10 cellular contexts compared by ENCODE assay signal in the genomic region with DNA sequence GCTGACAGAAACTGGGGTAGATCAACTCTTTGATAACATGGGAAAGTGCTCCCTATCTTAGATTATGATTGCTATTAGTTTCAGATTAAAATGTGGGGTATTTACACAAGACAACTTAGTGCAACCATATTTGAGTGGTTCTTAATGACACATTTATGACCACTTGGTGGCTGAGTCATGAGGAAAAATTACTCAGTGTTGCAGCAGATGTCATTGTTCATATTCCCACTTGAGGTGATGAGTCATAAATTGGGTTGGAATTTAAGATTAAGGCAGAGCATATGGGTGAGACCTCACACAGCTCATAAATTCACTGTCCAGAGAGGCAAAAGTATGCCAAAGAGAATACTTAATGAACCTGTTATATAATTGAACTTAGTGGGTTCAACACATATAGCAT.
DNase-seq lines count a peak whose midpoint lies in the region; ATAC-seq, FAIRE-seq and TF ChIP-seq lines count a peak whose summit lies in the region.
"Had no signal": no experiment of that assay in that cellular context is flagged by ENCODE, and none has a peak within 500 bp of the region (broad histone marks: within the 10 kb centered on the region; RNA-seq: fewer than 3 reads in every experiment).

No MANE protein-coding gene starts in this region.

- no peak overlapping the region for H2BK5ac ChIP-seq in neuronal stem cell (ENCODE audit: low read length)

- no peak overlapping the region for H3K14ac ChIP-seq in neuronal stem cell (ENCODE audit: low read length)

- H3K27me3 ChIP-seq in astrocyte (ENCODE audit: insufficient read depth, low read length) (no peaks in the 10 kb centered on the region), pancreas (no peaks in the 10 kb centered on the region), adrenal gland (no peaks in the 10 kb centered on the region), neuronal stem cell (ENCODE audit: control insufficient read depth in 3 of 3, insufficient read depth in 3 of 3, low read depth in 1 of 3, low read length in 3 of 3) (no peaks in the 10 kb centered on the region)

- H2BK12ac ChIP-seq in neuronal stem cell (ENCODE audit: low read length), result no peak overlapping the region

- peak overlapping the region; percentile 93 for H3K27ac Mint-ChIP-seq in astrocyte (ENCODE audit: unreplicated experiment)
- H3K27ac Mint-ChIP-seq in nephron progenitor cell, result no peak overlapping the region

- H3K36me3 Mint-ChIP-seq in astrocyte (ENCODE audit: low read depth, unreplicated experiment), result no peaks in the 10 kb centered on the region
- H3K36me3 Mint-ChIP-seq in nephron progenitor cell (ENCODE audit: low read depth), result no peaks in the 10 kb centered on the region

- H3K4me1 ChIP-seq in astrocyte (ENCODE audit: insufficient read depth, low read length), result no peaks in the 10 kb centered on the region
- H3K4me1 ChIP-seq in pancreas, result no peaks in the 10 kb centered on the region
- H3K4me1 ChIP-seq in adrenal gland (replicated peaks in 1 of 2), result no peaks in the 10 kb centered on the region
- no peaks in the 10 kb centered on the region for H3K4me1 ChIP-seq in neuronal stem cell (ENCODE audit: control insufficient read depth in 2 of 2, insufficient read depth in 1 of 2, low read depth in 1 of 2, low read length in 2 of 2)
- H3K4me1 ChIP-seq: parathyroid adenoma had no signal

- TF ChIP-seq POLR2A in adrenal gland (IDR thresholded peaks at IDR 0.05), result no peak

- no peak overlapping the region for H3K4ac ChIP-seq in neuronal stem cell (ENCODE audit: low read length)

- H3K27me3 Mint-ChIP-seq in astrocyte (ENCODE audit: low read depth, unreplicated experiment) (no peaks in the 10 kb centered on the region), nephron progenitor cell (ENCODE audit: low read depth, poor library complexity) (peaks cover 8% of the 10 kb centered on the region)

- intact Hi-C loops in pancreas (cut with DNase I) (no loop called here), adrenal gland (cut with DNase I) (no loop called here)

- FAIRE-seq in astrocyte (lab: Jason Lieb, UNC) (no peak), pancreas (lab: Jason Lieb, UNC) (no peak)

- peak in 3 of 4 donors; percentile 19 to 66 (median 39) for ATAC-seq in pancreas

- H4K91ac ChIP-seq in neuronal stem cell (ENCODE audit: low read depth, low read length, poor library complexity), result no peak overlapping the region

- H3K4me3 Mint-ChIP-seq in astrocyte (ENCODE audit: unreplicated experiment) (no peak overlapping the region), nephron progenitor cell (no peak overlapping the region)

- no peak overlapping the region for H4K8ac ChIP-seq in neuronal stem cell (ENCODE audit: low read depth, low read length)

- DNase-seq in GM04504 (ENCODE audit: low read depth), result peak; percentile 53
- DNase-seq in NCI-H1105 treated with DMSO at 0.1 percent for 48 hours (lab: John Stamatoyannopoulos, UW), result peak; percentile 59
- peak; percentile 38 for DNase-seq in astrocyte (ENCODE audit: low read depth)
- no peak for DNase-seq in pancreas
- no peak for DNase-seq in nephron progenitor cell
- DNase-seq in adrenal gland, result no peak
- DNase-seq in ureter (ENCODE audit: low spot score), result no peak
- DNase-seq in neuronal stem cell (ENCODE audit: low spot score), result no peak
- DNase-seq: Kasumi-1 had no signal

- no peak overlapping the region for H3K9ac ChIP-seq in astrocyte (ENCODE audit: low read length)
- no peak overlapping the region for H3K9ac ChIP-seq in neuronal stem cell (ENCODE audit: low read depth, low read length, poor library complexity)
- H3K9ac ChIP-seq: parathyroid adenoma had no signal

- H3K79me2 ChIP-seq in astrocyte (ENCODE audit: insufficient read depth, low read length), result no peaks in the 10 kb centered on the region
- H3K79me2 ChIP-seq: parathyroid adenoma had no signal

- peaks cover 7% of the 10 kb centered on the region for H3K4me1 Mint-ChIP-seq in astrocyte (ENCODE audit: low read depth, unreplicated experiment)
- peaks cover 31% of the 10 kb centered on the region for H3K4me1 Mint-ChIP-seq in nephron progenitor cell

- no peaks in the 10 kb centered on the region for H3K79me1 ChIP-seq in neuronal stem cell (ENCODE audit: low read depth, low read length)

- H3K9me3 Mint-ChIP-seq in astrocyte (ENCODE audit: unreplicated experiment) (no peaks in the 10 kb centered on the region), nephron progenitor cell (peaks cover 49% of the 10 kb centered on the region)

- H3K4me2 ChIP-seq in astrocyte (ENCODE audit: low read length), result no peak overlapping the region
- H3K4me2 ChIP-seq in neuronal stem cell (ENCODE audit: insufficient read depth, low read length, poor library complexity, severe bottlenecking), result no peak overlapping the region

- TF ChIP-seq CTCF in astrocyte (IDR thresholded peaks at IDR 0.05; ENCODE audit: insufficient read depth, low read depth, low read length) (no peak), pancreas (IDR thresholded peaks at IDR 0.05) (no peak), nephron progenitor cell (IDR thresholded peaks at IDR 0.05) (no peak), adrenal gland (IDR thresholded peaks at IDR 0.05) (no peak)

- no peak overlapping the region for H3K23ac ChIP-seq in neuronal stem cell (ENCODE audit: low read depth, low read length, poor library complexity)

- H2AFZ ChIP-seq in astrocyte (ENCODE audit: low read depth, low read length) (no peak overlapping the region), neuronal stem cell (ENCODE audit: low read length) (no peak overlapping the region)
- H2AFZ ChIP-seq: parathyroid adenoma had no signal

- H2BK15ac ChIP-seq in neuronal stem cell (ENCODE audit: low read length), result no peak overlapping the region

- no peak overlapping the region for H3K18ac ChIP-seq in neuronal stem cell (ENCODE audit: low read length)

- H3K4me3 ChIP-seq in astrocyte (ENCODE audit: insufficient read depth, low read depth, low read length), result no peak overlapping the region
- H3K4me3 ChIP-seq in pancreas, result no peak overlapping the region
- H3K4me3 ChIP-seq in adrenal gland, result no peak overlapping the region
- no peak overlapping the region for H3K4me3 ChIP-seq in neuronal stem cell (ENCODE audit: low read length in 2 of 2)

- H2AK5ac ChIP-seq in neuronal stem cell (ENCODE audit: low read depth, low read length), result no peak overlapping the region

- no peak overlapping the region for H3K27ac ChIP-seq in astrocyte (ENCODE audit: low read depth, low read length)
- no peak overlapping the region for H3K27ac ChIP-seq in pancreas
- H3K27ac ChIP-seq in adrenal gland, result no peak overlapping the region
- no peak overlapping the region for H3K27ac ChIP-seq in neuronal stem cell (replicated peaks; ENCODE audit: low read length)
- H3K27ac ChIP-seq: parathyroid adenoma had no signal

- no peaks in the 10 kb centered on the region for H4K20me1 ChIP-seq in astrocyte (ENCODE audit: insufficient read depth, low read length)

- no peaks in the 10 kb centered on the region for H3K9me3 ChIP-seq in astrocyte (ENCODE audit: insufficient read depth, low read depth, low read length)
- H3K9me3 ChIP-seq in pancreas, result no peaks in the 10 kb centered on the region
- no peaks in the 10 kb centered on the region for H3K9me3 ChIP-seq in adrenal gland (replicated peaks in 1 of 3)
- H3K9me3 ChIP-seq in neuronal stem cell (replicated peaks in 1 of 2; ENCODE audit: control insufficient read depth in 2 of 2, insufficient read depth in 1 of 2, low read depth in 1 of 2, low read length in 2 of 2), result no peaks in the 10 kb centered on the region

- H2BK120ac ChIP-seq in neuronal stem cell (ENCODE audit: low read depth, low read length), result no peak overlapping the region

- no peaks in the 10 kb centered on the region for H3K36me3 ChIP-seq in astrocyte (ENCODE audit: insufficient read depth, low read length)
- H3K36me3 ChIP-seq in pancreas, result no peaks in the 10 kb centered on the region
- no peaks in the 10 kb centered on the region for H3K36me3 ChIP-seq in adrenal gland (replicated peaks in 1 of 2)
- no peaks in the 10 kb centered on the region for H3K36me3 ChIP-seq in neuronal stem cell (replicated peaks in 1 of 2; ENCODE audit: control insufficient read depth in 2 of 2, insufficient read depth in 2 of 2, low read length in 2 of 2)

Comparison
In these comparisons a context has a peak if more than half of its experiments do, and no peak if none do; other contexts are left out.
1. DNase-seq: peak in GM04504 (single experiment), NCI-H1105 treated with DMSO at 0.1 percent for 48 hours (single experiment) and astrocyte (single experiment); none in pancreas (0 of 6), nephron progenitor cell (single experiment), adrenal gland (0 of 7), ureter (single experiment) and neuronal stem cell (single experiment).